In the genomic region with DNA sequence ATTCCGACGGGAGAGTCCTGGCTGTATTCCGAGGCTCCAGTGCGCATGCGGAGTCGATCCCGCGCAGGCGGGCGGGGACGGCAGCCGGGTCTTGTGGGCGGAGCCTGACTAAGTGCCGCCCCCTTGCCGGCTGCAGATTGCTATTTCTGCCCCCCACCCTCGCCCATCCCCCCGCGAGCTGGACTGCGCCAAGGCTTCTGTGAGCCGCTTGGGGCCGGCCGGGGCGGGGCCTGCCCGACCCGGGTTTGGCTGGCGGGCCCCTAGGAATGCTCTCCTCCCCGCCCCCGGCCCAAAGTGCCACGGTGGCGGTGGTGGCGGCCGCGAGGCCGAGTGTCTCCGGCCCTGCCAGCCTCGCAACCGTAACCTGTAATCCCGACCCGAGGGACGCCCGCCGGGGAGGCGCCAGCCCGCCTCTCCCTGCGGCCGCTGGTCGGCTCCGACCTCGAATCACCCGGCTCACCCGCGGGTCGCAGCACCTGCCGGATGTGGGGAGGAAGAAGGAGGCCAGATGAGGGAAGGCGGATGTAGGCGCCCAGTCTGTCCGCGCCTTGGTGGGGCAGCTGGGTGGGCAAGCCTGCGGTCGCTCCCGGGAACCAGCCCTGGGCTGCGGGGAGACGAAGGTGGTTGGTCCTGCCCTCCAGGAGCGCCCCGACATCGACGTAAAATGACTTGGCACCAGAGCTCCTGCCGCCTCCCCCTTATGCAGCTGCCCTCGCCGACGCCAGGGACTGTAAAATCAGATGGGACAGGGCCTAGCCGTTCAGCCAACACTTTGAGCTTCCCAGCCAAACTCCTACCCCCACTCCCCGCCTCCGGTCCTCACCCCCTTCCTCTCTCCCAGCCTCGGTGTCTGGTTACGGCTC, we compare ENCODE assay signal across 8 cellular contexts. TPM values are rescaled to one million over a fixed set of nuclear protein-coding genes. Genes with fewer than 3 reads are reported as not detected.
DNase-seq lines count a peak whose midpoint lies in the region; ATAC-seq lines count a peak whose summit lies in the region.

No MANE protein-coding gene starts in this region.

- H3K27me3 Mint-ChIP-seq in activated CD4-positive, alpha-beta T cell treated with anti-CD3 and anti-CD28 coated beads, Interleukin-2, amount 10 ng/mL, durations not matched to agents 24 days and 14 days: peaks cover 35% of the 10 kb centered on the region
- H3K27me3 Mint-ChIP-seq in memory B cell: peaks cover 9% of the 10 kb centered on the region

- peak in 9 of 14 donors; percentile 47 to 94 (median 81) for DNase-seq in C1 segment of cervical spinal cord (lab: John Stamatoyannopoulos, UW)
- peak; percentile 81 to 92 for DNase-seq in NCI-H446 (lab: John Stamatoyannopoulos, UW)
- DNase-seq in activated CD4-positive, alpha-beta T cell treated with anti-CD3 and anti-CD28 coated beads, Interleukin-2, amount 10 ng/mL, durations not matched to agents 24 days and 14 days: peak; percentile 87
- DNase-seq in effector CD4-positive, alpha-beta T cell: peak; percentile 88
- no peak for DNase-seq in memory B cell (ENCODE audit: low spot score in 2 of 2)
- DNase-seq in stimulated activated CD8-positive, alpha-beta memory T cell treated with anti-CD3 and anti-CD28 coated beads, Interleukin-12 subunit alpha, Interleukin-12 subunit beta, amount 100 ng/mL, for 4 hours (ENCODE audit: low read depth): peak; percentile 87

- peak overlapping the region; percentile 96 for H3K27ac Mint-ChIP-seq in activated CD4-positive, alpha-beta T cell treated with anti-CD3 and anti-CD28 coated beads, Interleukin-2, amount 10 ng/mL, durations not matched to agents 24 days and 14 days
- peak overlapping the region; percentile 86 for H3K27ac Mint-ChIP-seq in memory B cell

- peaks cover 35% of the 10 kb centered on the region for H3K4me1 Mint-ChIP-seq in activated CD4-positive, alpha-beta T cell treated with anti-CD3 and anti-CD28 coated beads, Interleukin-2, amount 10 ng/mL, durations not matched to agents 24 days and 14 days
- H3K4me1 Mint-ChIP-seq in memory B cell: peaks cover 20% of the 10 kb centered on the region

- intact Hi-C loops in activated CD4-positive, alpha-beta T cell treated with anti-CD3 and anti-CD28 coated beads, Interleukin-2, amount 10 ng/mL, durations not matched to agents 24 days and 14 days (cut with micrococcal nuclease): loop anchor here (1.0 to 10.0 kb wide), 6 partner anchors 7 to 1441 kb away; partner anchors contain the start of genes ACTR1A, HPS6, PDZD7 and SFXN3

- peak overlapping the region; percentile 84 for H3K4me3 Mint-ChIP-seq in activated CD4-positive, alpha-beta T cell treated with anti-CD3 and anti-CD28 coated beads, Interleukin-2, amount 10 ng/mL, durations not matched to agents 24 days and 14 days
- peak overlapping the region; percentile 93 for H3K4me3 Mint-ChIP-seq in memory B cell

- peaks cover 2% of the 10 kb centered on the region for H3K36me3 Mint-ChIP-seq in activated CD4-positive, alpha-beta T cell treated with anti-CD3 and anti-CD28 coated beads, Interleukin-2, amount 10 ng/mL, durations not matched to agents 24 days and 14 days (ENCODE audit: low read depth)
- H3K36me3 Mint-ChIP-seq in memory B cell: no peaks in the 10 kb centered on the region

- ATAC-seq in GM19035 (IDR thresholded peaks at IDR 0.05; ENCODE audit: unreplicated experiment) (peak; percentile 60), HG03196 (IDR thresholded peaks at IDR 0.05; ENCODE audit: unreplicated experiment) (peak; percentile 48), memory B cell (ENCODE audit: low read depth) (peak; percentile 73)

- no peaks in the 10 kb centered on the region for H3K9me3 Mint-ChIP-seq in activated CD4-positive, alpha-beta T cell treated with anti-CD3 and anti-CD28 coated beads, Interleukin-2, amount 10 ng/mL, durations not matched to agents 24 days and 14 days
- H3K9me3 Mint-ChIP-seq in memory B cell: no peaks in the 10 kb centered on the region

RNA-seq across cellular contexts. Expression of gene KAZALD1, which starts 0.6 kb away (rescaled TPM):
- total RNA-seq in activated CD4-positive, alpha-beta T cell treated with anti-CD3 and anti-CD28 coated beads, Interleukin-2, amount 10 ng/mL, durations not matched to agents 24 days and 14 days: 0.78 and 0.79 TPM in 2 replicates

RNA-seq across cellular contexts. Expression of gene SFXN3, which starts 30.1 kb away (rescaled TPM):
- 36.0 and 37.3 TPM in 2 replicates for total RNA-seq in activated CD4-positive, alpha-beta T cell treated with anti-CD3 and anti-CD28 coated beads, Interleukin-2, amount 10 ng/mL, durations not matched to agents 24 days and 14 days

RNA-seq across cellular contexts. Expression of gene PDZD7, which starts 30.3 kb away (rescaled TPM):
- total RNA-seq in activated CD4-positive, alpha-beta T cell treated with anti-CD3 and anti-CD28 coated beads, Interleukin-2, amount 10 ng/mL, durations not matched to agents 24 days and 14 days: 0.38 and 0.93 TPM in 2 replicates

Comparison
In these comparisons a context has a peak if more than half of its experiments do, and no peak if none do; other contexts are left out.
1. DNase-seq: peak in C1 segment of cervical spinal cord (9 of 14), NCI-H446 (2 of 2), activated CD4-positive, alpha-beta T cell treated with anti-CD3 and anti-CD28 coated beads, Interleukin-2, amount 10 ng/mL, durations not matched to agents 24 days and 14 days (single experiment), effector CD4-positive, alpha-beta T cell (single experiment) and stimulated activated CD8-positive, alpha-beta memory T cell treated with anti-CD3 and anti-CD28 coated beads, Interleukin-12 subunit alpha, Interleukin-12 subunit beta, amount 100 ng/mL, for 4 hours (single experiment); none in memory B cell (0 of 2).
2. Peak in every context shown above with its lines, with median percentiles within 50 percentile points of each other: ATAC-seq.